ENCODE assay signal across 6 cellular contexts in the genomic region with DNA sequence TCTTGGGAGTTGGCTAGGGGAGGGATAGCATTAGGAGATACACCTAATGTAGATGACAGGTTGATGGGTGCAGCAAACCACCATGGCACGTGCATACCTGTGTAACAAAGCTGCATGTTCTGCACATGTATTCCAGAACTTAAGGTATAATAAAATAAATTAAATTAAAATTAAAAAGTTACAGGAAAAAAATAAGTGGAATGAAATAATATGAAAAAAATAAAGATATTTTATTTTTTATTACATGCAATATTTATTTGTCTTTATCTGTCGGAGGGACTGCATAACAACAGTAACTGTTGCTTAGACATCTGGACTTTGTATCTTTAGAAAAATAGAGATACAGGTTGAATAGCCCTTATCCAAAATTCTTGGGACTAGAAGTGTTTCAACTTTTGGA.
"Had no signal": no experiment of that assay in that cellular context is flagged by ENCODE, and none has a peak within 500 bp of the region (broad histone marks: within the 10 kb centered on the region; RNA-seq: fewer than 3 reads in every experiment).

No MANE protein-coding gene starts in this region.

- H3K27me3 Mint-ChIP-seq: IgD-negative memory B cell had no signal

- H3K27ac Mint-ChIP-seq: IgD-negative memory B cell had no signal

- ATAC-seq: HepG2, K562 had no signal

- DNase-seq: IMR-90, KBM-7, KG1 had no signal

- H3K36me3 Mint-ChIP-seq: IgD-negative memory B cell had no signal

- H3K4me3 Mint-ChIP-seq: IgD-negative memory B cell had no signal

- H3K4me1 Mint-ChIP-seq: IgD-negative memory B cell had no signal
